In genomic region chr2:112254466-112255240, GRCh38 we compare ENCODE assay signal across 8 cellular contexts.
A peak's percentile ranks its signal among the peaks of the same experiment; 100 is the strongest.
DNase-seq lines count a peak whose midpoint lies in the region; ATAC-seq lines count a peak whose summit lies in the region.

ZC3H8 (minus strand) TSS chr2:112255042; CDS start chr2:112254981, 61 bp downstream.

- H3K9me3 Mint-ChIP-seq in central memory CD8-positive, alpha-beta T cell: no peaks in the 10 kb centered on the region

- H3K4me3 Mint-ChIP-seq in central memory CD8-positive, alpha-beta T cell: peak within 1 kb of the TSS; percentile 75

- DNase-seq in Ammon's horn (ENCODE audit: low spot score) (peak; percentile 95), NCI-H446 treated with DMSO at 0.1 percent for 48 hours (lab: John Stamatoyannopoulos, UW) (peak; percentile 81), islet precursor cell (peak; percentile 96)
- DNase-seq in central memory CD8-positive, alpha-beta T cell (ENCODE audit: low spot score in 2 of 2): peak; percentile 93 to 94
- peak; percentile 90 to 95 (median 92) for DNase-seq in stimulated activated CD4-positive, alpha-beta T cell treated with anti-CD3 and anti-CD28 coated beads, Interleukin-12 subunit alpha, Interleukin-12 subunit beta, amount 100 ng/mL, for 48 hours (ENCODE audit: low read depth in 2 of 3, low spot score in 1 of 3)

- peaks cover 9% of the 10 kb centered on the region for H3K36me3 Mint-ChIP-seq in central memory CD8-positive, alpha-beta T cell (ENCODE audit: insufficient read depth)

- peaks cover 10% of the 10 kb centered on the region for H3K4me1 Mint-ChIP-seq in central memory CD8-positive, alpha-beta T cell

- ATAC-seq in GM19043 (IDR thresholded peaks at IDR 0.05; ENCODE audit: low read depth, unreplicated experiment) (peak; percentile 85), HG03354 (IDR thresholded peaks at IDR 0.05; ENCODE audit: poor library complexity, severe bottlenecking, unreplicated experiment) (peak; percentile 91)
- ATAC-seq in activated CD4-positive, CD25-positive, alpha-beta regulatory T cell treated with anti-CD3 and anti-CD28 coated beads, Interleukin-2, amount 50 U/mL, for 24 hours: peak; percentile 88 to 92
- ATAC-seq in central memory CD8-positive, alpha-beta T cell (replicated peaks; ENCODE audit: extremely low read depth, poor library complexity, severe bottlenecking): peak; percentile 95

- H3K27me3 Mint-ChIP-seq in central memory CD8-positive, alpha-beta T cell: no peaks in the 10 kb centered on the region

- peak within 1 kb of the TSS; percentile 61 for H3K27ac Mint-ChIP-seq in central memory CD8-positive, alpha-beta T cell (ENCODE audit: low read depth)

Comparison
In these comparisons a context has a peak if more than half of its experiments do, and no peak if none do; other contexts are left out.
1. Peak in every context shown above with its lines: DNase-seq and ATAC-seq.